Comparison of ENCODE assay signal across 1 cellular context in genomic region chr9:79989079-79989478, GRCh38.
TF ChIP-seq lines count a peak whose summit lies in the region.

No MANE protein-coding gene starts in this region.

TF ChIP-seq in SK-N-SH treated with all-trans-retinoic acid at 6 μM for 48 hours, 23 proteins besides CTCF, POLR2A, EP300 and RAD21 (continued from another document):
- TF ChIP-seq TSHZ2 (CRISPR knock-in tag; IDR thresholded peaks at IDR 0.05): no peak
- TF ChIP-seq TCF4 (CRISPR knock-in tag; IDR thresholded peaks at IDR 0.05; ENCODE audit: borderline replicate concordance): no peak
- TF ChIP-seq CSRNP3 (CRISPR knock-in tag; IDR thresholded peaks at IDR 0.05): no peak
